In the genomic region with DNA sequence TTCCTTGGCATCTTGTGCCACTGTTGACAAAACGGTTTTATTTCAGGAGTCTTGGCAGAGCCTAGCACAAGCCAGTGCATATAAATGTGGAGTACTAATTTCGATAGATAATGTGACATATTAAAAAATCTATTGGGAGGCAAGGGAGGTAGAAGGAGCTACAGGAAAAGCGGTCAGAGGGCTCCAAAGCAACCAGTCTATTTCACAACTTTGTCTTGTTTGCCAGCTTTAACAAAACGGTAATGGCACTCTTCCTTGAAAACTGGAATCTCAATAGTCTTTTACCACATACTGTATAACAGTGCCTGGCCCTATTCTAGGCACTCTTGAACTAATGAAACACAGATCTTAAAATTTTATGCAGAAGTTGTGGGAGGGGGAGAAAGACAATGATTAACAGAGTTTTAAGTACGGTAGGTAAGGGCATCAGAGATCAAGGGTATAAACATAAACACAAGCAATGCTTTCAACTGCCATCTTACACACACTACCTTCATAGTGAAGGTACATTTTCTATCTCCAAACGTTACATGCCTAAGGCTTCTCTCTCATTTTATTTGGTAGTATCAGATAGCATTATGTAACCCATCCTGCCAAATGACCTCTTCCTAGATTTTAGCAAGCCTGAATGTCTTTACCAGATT, we compare ENCODE assay signal across 8 cellular contexts. TPM values are rescaled to one million over a fixed set of nuclear protein-coding genes. Genes with fewer than 3 reads are reported as not detected.
DNase-seq lines count a peak whose midpoint lies in the region; ATAC-seq and TF ChIP-seq lines count a peak whose summit lies in the region.

No MANE protein-coding gene starts in this region.

- DNase-seq in BE2C (no peak), cardiac fibroblast (ENCODE audit: low read depth in 2 of 2) (peak; percentile 42 to 49), NCI-H1930 (lab: John Stamatoyannopoulos, UW) (no peak)
- no peak for DNase-seq in Jurkat, Clone E6-1 (ENCODE audit: low read depth, low spot score)
- no peak for DNase-seq in NK-92 treated with Interleukin-12 subunit alpha and Interleukin-12 subunit beta, amount 100 ng/mL, for 24 hours (lab: John Stamatoyannopoulos, UW)

- no peaks in the 10 kb centered on the region; the same call in 1 of the 2 replicates for H3K27me3 ChIP-seq in BE2C
- no peaks in the 10 kb centered on the region for H3K27me3 ChIP-seq in mucosa of stomach (ENCODE audit: control insufficient read depth, insufficient read depth, low read length)

- H3K9ac ChIP-seq in mucosa of stomach (ENCODE audit: low read length) = peak overlapping the region; percentile 92

- H3K4me3 ChIP-seq in BE2C (ENCODE audit: low read depth, low read length) (peak overlapping the region; percentile 97), cardiac fibroblast (replicated peaks in 1 of 2; ENCODE audit: low read depth in 2 of 2, low read length in 2 of 2) (peak overlapping the region; percentile 89 to 95), mucosa of stomach (ENCODE audit: low read length) (peak overlapping the region; percentile 21)
- peak overlapping the region; percentile 96; the same call in 1 of the 2 replicates for H3K4me3 ChIP-seq in Jurkat, Clone E6-1 (ENCODE audit: low read length)

- H3K36me3 ChIP-seq in BE2C (peaks cover 48% of the 10 kb centered on the region), mucosa of stomach (ENCODE audit: control insufficient read depth, insufficient read depth, low read length) (no peaks in the 10 kb centered on the region)

- ATAC-seq in HG03469 (IDR thresholded peaks at IDR 0.05; ENCODE audit: unreplicated experiment) (no peak), HG03571 (IDR thresholded peaks at IDR 0.05; ENCODE audit: unreplicated experiment) (no peak)

- H3K9me3 ChIP-seq in BE2C = no peaks in the 10 kb centered on the region
- no peaks in the 10 kb centered on the region for H3K9me3 ChIP-seq in mucosa of stomach (ENCODE audit: control insufficient read depth, low read length)

- no peak for TF ChIP-seq CTCF in BE2C (IDR thresholded peaks at IDR 0.05; ENCODE audit: low read depth, low read length)
- TF ChIP-seq CTCF in cardiac fibroblast (IDR thresholded peaks at IDR 0.05; ENCODE audit: low read depth, low read length) = no peak

- H3K4me1 ChIP-seq in BE2C (no peaks in the 10 kb centered on the region), mucosa of stomach (ENCODE audit: control insufficient read depth, insufficient read depth, low read length) (no peaks in the 10 kb centered on the region)

RNA-seq across cellular contexts. Expression of gene SYNCRIP, which starts 33.5 kb away (rescaled TPM):
- 178 TPM for polyA plus RNA-seq in BE2C (2012; ENCODE audit: insufficient read depth, insufficient read length, low read depth)
- 86.6 TPM for polyA plus RNA-seq in Jurkat, Clone E6-1 (2012; ENCODE audit: insufficient read depth, insufficient read length)

Comparison
In these comparisons a context has a peak if more than half of its experiments do, and no peak if none do; other contexts are left out.
1. DNase-seq: peak in cardiac fibroblast (2 of 2); none in BE2C (single experiment), Jurkat, Clone E6-1 (single experiment), NCI-H1930 (0 of 2) and NK-92 treated with Interleukin-12 subunit alpha and Interleukin-12 subunit beta, amount 100 ng/mL, for 24 hours (single experiment).
2. H3K4me3 ChIP-seq: peak in every context shown above with its lines; median percentile 97 in BE2C; 96 in Jurkat, Clone E6-1; 92 in cardiac fibroblast; 21 in mucosa of stomach.